13 cellular contexts compared by ENCODE assay signal in genomic region chr2:158598856-158599517, GRCh38.
A peak's percentile ranks its signal among the peaks of the same experiment; 100 is the strongest.
DNase-seq lines count a peak whose midpoint lies in the region; FAIRE-seq and TF ChIP-seq lines count a peak whose summit lies in the region.
"Had no signal": no experiment of that assay in that cellular context is flagged by ENCODE, and none has a peak within 500 bp of the region (broad histone marks: within the 10 kb centered on the region; RNA-seq: fewer than 3 reads in every experiment).

No MANE protein-coding gene starts in this region.

- H3K36me3 ChIP-seq in endothelial cell of umbilical vein (ENCODE audit: control insufficient read depth in 2 of 2, extremely low read depth in 1 of 2, insufficient read depth in 2 of 2, low read length in 2 of 2) (no peaks in the 10 kb centered on the region), osteoblast (ENCODE audit: insufficient read depth, low read length) (peaks cover 4% of the 10 kb centered on the region)

- no peak overlapping the region for H3K9ac ChIP-seq in endothelial cell of umbilical vein (replicated peaks; ENCODE audit: extremely low read depth, insufficient read depth, low read length)

- no peak overlapping the region for H3K4me3 ChIP-seq in endothelial cell of umbilical vein (replicated peaks in 1 of 3; ENCODE audit: insufficient read depth in 1 of 3, low read depth in 1 of 3, low read length in 3 of 3)
- no peak overlapping the region for H3K4me3 ChIP-seq in osteoblast (ENCODE audit: insufficient read depth, low read length)

- no peaks in the 10 kb centered on the region for H3K27me3 Mint-ChIP-seq in HFFc6 (ENCODE audit: insufficient read depth)
- no peaks in the 10 kb centered on the region for H3K27me3 Mint-ChIP-seq in activated T-helper 1 cell treated with anti-CD3 and anti-CD28 coated beads, Interleukin-12 subunit alpha, Interleukin-12 subunit beta, Interleukin-2, Interleukin-4 antibody, amounts not matched to agents 30 ng/mL and 10 ng/mL and 1 ng/mL, durations not matched to agents 14 hours and 24 hours and 36 hours (ENCODE audit: insufficient read depth)
- H3K27me3 Mint-ChIP-seq in activated T-helper 2 cell treated with anti-CD3 and anti-CD28 coated beads, Interferon-gamma antibody, Interleukin-2, Interleukin-4, amounts not matched to agents 10 μg/mL and 5 μg/mL and 100 μg/mL, durations not matched to agents 14 hours and 24 hours and 36 hours (ENCODE audit: low read depth): no peaks in the 10 kb centered on the region
- H3K27me3 Mint-ChIP-seq: activated CD4-positive, alpha-beta memory T cell treated with anti-CD3 and anti-CD28 coated beads, Interleukin-2, amount 10 ng/mL, durations not matched to agents 7 days and 5 days; CD4-positive, alpha-beta memory T cell; naive thymus-derived CD8-positive, alpha-beta T cell had no signal

- H2AFZ ChIP-seq in endothelial cell of umbilical vein (ENCODE audit: low read depth, low read length): no peak overlapping the region
- H2AFZ ChIP-seq in osteoblast (ENCODE audit: low read length): no peak overlapping the region

- H3K9me3 Mint-ChIP-seq in HFFc6: no peaks in the 10 kb centered on the region
- no peaks in the 10 kb centered on the region for H3K9me3 Mint-ChIP-seq in activated T-helper 1 cell treated with anti-CD3 and anti-CD28 coated beads, Interleukin-12 subunit alpha, Interleukin-12 subunit beta, Interleukin-2, Interleukin-4 antibody, amounts not matched to agents 30 ng/mL and 10 ng/mL and 1 ng/mL, durations not matched to agents 14 hours and 24 hours and 36 hours
- H3K9me3 Mint-ChIP-seq in activated T-helper 2 cell treated with anti-CD3 and anti-CD28 coated beads, Interferon-gamma antibody, Interleukin-2, Interleukin-4, amounts not matched to agents 10 μg/mL and 5 μg/mL and 100 μg/mL, durations not matched to agents 14 hours and 24 hours and 36 hours: no peaks in the 10 kb centered on the region
- H3K9me3 Mint-ChIP-seq: activated CD4-positive, alpha-beta memory T cell treated with anti-CD3 and anti-CD28 coated beads, Interleukin-2, amount 10 ng/mL, durations not matched to agents 7 days and 5 days; CD4-positive, alpha-beta memory T cell; naive thymus-derived CD8-positive, alpha-beta T cell had no signal

- peak overlapping the region; percentile 67 for H3K27ac Mint-ChIP-seq in HFFc6
- H3K27ac Mint-ChIP-seq in activated T-helper 1 cell treated with anti-CD3 and anti-CD28 coated beads, Interleukin-12 subunit alpha, Interleukin-12 subunit beta, Interleukin-2, Interleukin-4 antibody, amounts not matched to agents 30 ng/mL and 10 ng/mL and 1 ng/mL, durations not matched to agents 14 hours and 24 hours and 36 hours: no peak overlapping the region
- no peak overlapping the region for H3K27ac Mint-ChIP-seq in activated T-helper 2 cell treated with anti-CD3 and anti-CD28 coated beads, Interferon-gamma antibody, Interleukin-2, Interleukin-4, amounts not matched to agents 10 μg/mL and 5 μg/mL and 100 μg/mL, durations not matched to agents 14 hours and 24 hours and 36 hours
- H3K27ac Mint-ChIP-seq: activated CD4-positive, alpha-beta memory T cell treated with anti-CD3 and anti-CD28 coated beads, Interleukin-2, amount 10 ng/mL, durations not matched to agents 7 days and 5 days; CD4-positive, alpha-beta memory T cell had no signal

- DNase-seq in HFFc6 (no peak), NCI-H69 (lab: John Stamatoyannopoulos, UW) (peak; percentile 91), endothelial cell of umbilical vein (ENCODE audit: low read depth, low spot score) (peak; percentile 42), osteoblast (ENCODE audit: insufficient read length, low spot score, missing footprints) (no peak)
- no peak for DNase-seq in activated T-helper 1 cell treated with anti-CD3 and anti-CD28 coated beads, Interleukin-12 subunit alpha, Interleukin-12 subunit beta, Interleukin-2, Interleukin-4 antibody, amounts not matched to agents 30 ng/mL and 10 ng/mL and 1 ng/mL, durations not matched to agents 14 hours and 24 hours and 36 hours (ENCODE audit: low spot score)
- no peak for DNase-seq in stimulated activated CD4-positive, alpha-beta T cell treated with anti-CD3 and anti-CD28 coated beads, Interleukin-4, amount 100 ng/mL, for 24 hours
- no peak for DNase-seq in activated T-helper 2 cell treated with anti-CD3 and anti-CD28 coated beads, Interferon-gamma antibody, Interleukin-2, Interleukin-4, amounts not matched to agents 10 μg/mL and 5 μg/mL and 100 μg/mL, durations not matched to agents 14 hours and 24 hours and 36 hours (ENCODE audit: low spot score)
- DNase-seq: activated CD4-positive, alpha-beta memory T cell treated with anti-CD3 and anti-CD28 coated beads, Interleukin-2, amount 10 ng/mL, durations not matched to agents 7 days and 5 days; activated naive CD4-positive, alpha-beta T cell treated with Interleukin-2 at 50 U/mL for 16 hours; CD4-positive, alpha-beta memory T cell; naive thymus-derived CD8-positive, alpha-beta T cell; NCI-H226 had no signal

- dilution Hi-C loops in endothelial cell of umbilical vein (cut with MboI; ENCODE audit: extremely low pct_ligation_motif_present, low sequenced_read_pairs): no loop called here

- peak overlapping the region; percentile 48 for H3K4me3 Mint-ChIP-seq in HFFc6
- H3K4me3 Mint-ChIP-seq in activated T-helper 1 cell treated with anti-CD3 and anti-CD28 coated beads, Interleukin-12 subunit alpha, Interleukin-12 subunit beta, Interleukin-2, Interleukin-4 antibody, amounts not matched to agents 30 ng/mL and 10 ng/mL and 1 ng/mL, durations not matched to agents 14 hours and 24 hours and 36 hours: no peak overlapping the region
- H3K4me3 Mint-ChIP-seq in activated T-helper 2 cell treated with anti-CD3 and anti-CD28 coated beads, Interferon-gamma antibody, Interleukin-2, Interleukin-4, amounts not matched to agents 10 μg/mL and 5 μg/mL and 100 μg/mL, durations not matched to agents 14 hours and 24 hours and 36 hours (ENCODE audit: low read depth): no peak overlapping the region
- H3K4me3 Mint-ChIP-seq: activated CD4-positive, alpha-beta memory T cell treated with anti-CD3 and anti-CD28 coated beads, Interleukin-2, amount 10 ng/mL, durations not matched to agents 7 days and 5 days; CD4-positive, alpha-beta memory T cell; naive thymus-derived CD8-positive, alpha-beta T cell had no signal

- H3K9me3 ChIP-seq in endothelial cell of umbilical vein (replicated peaks; ENCODE audit: control insufficient read depth, insufficient read depth, low read length): no peaks in the 10 kb centered on the region
- no peaks in the 10 kb centered on the region for H3K9me3 ChIP-seq in osteoblast (ENCODE audit: low read depth, low read length)

- TF ChIP-seq POLR2A in endothelial cell of umbilical vein (IDR thresholded peaks at IDR 0.05; ENCODE audit: low read depth, low read length): no peak

- TF ChIP-seq CTCF in HFFc6 (IDR thresholded peaks at IDR 0.05) (no peak), endothelial cell of umbilical vein (IDR thresholded peaks at IDR 0.05; ENCODE audit: extremely low read depth in 1 of 2, insufficient read depth in 1 of 2, low read depth in 1 of 2, low read length in 2 of 2) (no peak), osteoblast (IDR thresholded peaks at IDR 0.05; ENCODE audit: extremely low read depth, low read depth, low read length) (no peak)

- H3K4me1 ChIP-seq in endothelial cell of umbilical vein (ENCODE audit: control insufficient read depth, extremely low read depth, insufficient read depth, low read length): peaks cover 27% of the 10 kb centered on the region
- peaks cover 29% of the 10 kb centered on the region for H3K4me1 ChIP-seq in osteoblast (ENCODE audit: insufficient read depth, low read length)

- H3K4me2 ChIP-seq in endothelial cell of umbilical vein (ENCODE audit: insufficient read depth, low read length) (no peak overlapping the region), osteoblast (ENCODE audit: insufficient read depth, low read length) (peak overlapping the region; percentile 66)

- peaks cover 10% of the 10 kb centered on the region for H3K36me3 Mint-ChIP-seq in HFFc6 (ENCODE audit: low read depth)
- H3K36me3 Mint-ChIP-seq in activated T-helper 1 cell treated with anti-CD3 and anti-CD28 coated beads, Interleukin-12 subunit alpha, Interleukin-12 subunit beta, Interleukin-2, Interleukin-4 antibody, amounts not matched to agents 30 ng/mL and 10 ng/mL and 1 ng/mL, durations not matched to agents 14 hours and 24 hours and 36 hours (ENCODE audit: low read depth): peaks cover 1% of the 10 kb centered on the region
- no peaks in the 10 kb centered on the region for H3K36me3 Mint-ChIP-seq in activated T-helper 2 cell treated with anti-CD3 and anti-CD28 coated beads, Interferon-gamma antibody, Interleukin-2, Interleukin-4, amounts not matched to agents 10 μg/mL and 5 μg/mL and 100 μg/mL, durations not matched to agents 14 hours and 24 hours and 36 hours (ENCODE audit: low read depth)

- BruUV-seq in endothelial cell of umbilical vein (replicated peaks; lab: Mats Ljungman, UMichigan): no TSS peak

- H3K79me2 ChIP-seq in endothelial cell of umbilical vein (ENCODE audit: control insufficient read depth, insufficient read depth, low read length): no peaks in the 10 kb centered on the region
- peaks cover 3% of the 10 kb centered on the region for H3K79me2 ChIP-seq in osteoblast (ENCODE audit: insufficient read depth, low read length)

- FAIRE-seq in endothelial cell of umbilical vein (lab: Jason Lieb, UNC): no peak
- FAIRE-seq: colon had no signal

- POLR2A ChIA-PET in endothelial cell of umbilical vein (lab: Charles Lee): no interaction called here

- no peaks in the 10 kb centered on the region for H3K9me1 ChIP-seq in endothelial cell of umbilical vein (replicated peaks; ENCODE audit: control insufficient read depth, extremely low read depth, insufficient read depth, low read length)

- intact Hi-C loops in endothelial cell of umbilical vein (cut with micrococcal nuclease): no loop called here
- intact Hi-C loops in activated T-helper 1 cell treated with anti-CD3 and anti-CD28 coated beads, Interleukin-12 subunit alpha, Interleukin-12 subunit beta, Interleukin-2, Interleukin-4 antibody, amounts not matched to agents 30 ng/mL and 10 ng/mL and 1 ng/mL, durations not matched to agents 14 hours and 24 hours and 36 hours (cut with micrococcal nuclease): no loop called here
- intact Hi-C loops in activated T-helper 2 cell treated with anti-CD3 and anti-CD28 coated beads, Interferon-gamma antibody, Interleukin-2, Interleukin-4, amounts not matched to agents 10 μg/mL and 5 μg/mL and 100 μg/mL, durations not matched to agents 14 hours and 24 hours and 36 hours (cut with micrococcal nuclease): no loop called here

- CTCF ChIA-PET in endothelial cell of umbilical vein (lab: Charles Lee): interaction anchor here (1.3 to 2.3 kb wide), 5 partner anchors 20 to 575 kb away, joined by 3 to 8 read pairs (median 5); no protein-coding TSS in a partner anchor

- peaks cover 27% of the 10 kb centered on the region for H3K4me1 Mint-ChIP-seq in HFFc6 (ENCODE audit: low read depth)
- no peaks in the 10 kb centered on the region for H3K4me1 Mint-ChIP-seq in activated T-helper 1 cell treated with anti-CD3 and anti-CD28 coated beads, Interleukin-12 subunit alpha, Interleukin-12 subunit beta, Interleukin-2, Interleukin-4 antibody, amounts not matched to agents 30 ng/mL and 10 ng/mL and 1 ng/mL, durations not matched to agents 14 hours and 24 hours and 36 hours (ENCODE audit: low read depth)
- peaks cover 1% of the 10 kb centered on the region for H3K4me1 Mint-ChIP-seq in activated T-helper 2 cell treated with anti-CD3 and anti-CD28 coated beads, Interferon-gamma antibody, Interleukin-2, Interleukin-4, amounts not matched to agents 10 μg/mL and 5 μg/mL and 100 μg/mL, durations not matched to agents 14 hours and 24 hours and 36 hours (ENCODE audit: low read depth)
- H3K4me1 Mint-ChIP-seq: naive thymus-derived CD8-positive, alpha-beta T cell had no signal

- H3K27ac ChIP-seq in endothelial cell of umbilical vein (ENCODE audit: insufficient read depth, low read depth, low read length): peak overlapping the region; percentile 83
- H3K27ac ChIP-seq in osteoblast (ENCODE audit: low read depth, low read length): peak overlapping the region; percentile 71

- H4K20me1 ChIP-seq in endothelial cell of umbilical vein (replicated peaks; ENCODE audit: control insufficient read depth, extremely low read depth, insufficient read depth, low read length) (no peaks in the 10 kb centered on the region), osteoblast (ENCODE audit: insufficient read depth, low read length) (no peaks in the 10 kb centered on the region)

- H3K27me3 ChIP-seq in endothelial cell of umbilical vein (ENCODE audit: control insufficient read depth in 2 of 2, insufficient read depth in 2 of 2, low read length in 2 of 2) (no peaks in the 10 kb centered on the region), osteoblast (ENCODE audit: insufficient read depth, low read length) (no peaks in the 10 kb centered on the region)

Comparison
In these comparisons a context has a peak if more than half of its experiments do, and no peak if none do; other contexts are left out.
1. DNase-seq: peak in NCI-H69 (single experiment) and endothelial cell of umbilical vein (single experiment); none in HFFc6 (single experiment), osteoblast (single experiment), activated T-helper 1 cell treated with anti-CD3 and anti-CD28 coated beads, Interleukin-12 subunit alpha, Interleukin-12 subunit beta, Interleukin-2, Interleukin-4 antibody, amounts not matched to agents 30 ng/mL and 10 ng/mL and 1 ng/mL, durations not matched to agents 14 hours and 24 hours and 36 hours (single experiment), stimulated activated CD4-positive, alpha-beta T cell treated with anti-CD3 and anti-CD28 coated beads, Interleukin-4, amount 100 ng/mL, for 24 hours (single experiment) and activated T-helper 2 cell treated with anti-CD3 and anti-CD28 coated beads, Interferon-gamma antibody, Interleukin-2, Interleukin-4, amounts not matched to agents 10 μg/mL and 5 μg/mL and 100 μg/mL, durations not matched to agents 14 hours and 24 hours and 36 hours (single experiment).